12 cellular contexts compared by ENCODE assay signal in genomic region chr16:3197694-3198333, GRCh38. TPM values are rescaled to one million over a fixed set of nuclear protein-coding genes. Genes with fewer than 3 reads are reported as not detected.
"Had no signal": no experiment of that assay in that cellular context is flagged by ENCODE, and none has a peak within 500 bp of the region (broad histone marks: within the 10 kb centered on the region; RNA-seq: fewer than 3 reads in every experiment).

No MANE protein-coding gene starts in this region.

RNA-seq across cellular contexts. Expression of gene OR1F1, which starts 9.8 kb away (rescaled TPM):
- total RNA-seq: OCI-LY7; PC-3; Peyer's patch; Right ventricle myocardium inferior; Right ventricle myocardium superior; SJSA1; T-cell; T-helper 1 cell treated with Interleukin-12 subunit alpha and Interleukin-12 subunit beta and Interleukin-4 antibody, amounts not matched to agents 30 ng/mL and 1 ng/mL, for 36 hours had no signal

RNA-seq across cellular contexts. Expression of gene MEFV, which starts 58.6 kb away (rescaled TPM):
- total RNA-seq: PC-9; SJCRH30; SJSA1; SK-MEL-5; T-helper 1 cell treated with Interleukin-12 subunit alpha and Interleukin-12 subunit beta and Interleukin-4 antibody, amounts not matched to agents 30 ng/mL and 1 ng/mL, for 36 hours had no signal
- polyA plus RNA-seq: SK-N-SH had no signal
